Comparison of ENCODE assay signal across 8 cellular contexts in genomic region chr22:50325444-50326224, GRCh38. TPM values are rescaled to one million over a fixed set of nuclear protein-coding genes. Genes with fewer than 3 reads are reported as not detected.
DNase-seq lines count a peak whose midpoint lies in the region; ATAC-seq and TF ChIP-seq lines count a peak whose summit lies in the region.

No MANE protein-coding gene starts in this region.

- H3K4me3 ChIP-seq in HUES48 (ENCODE audit: low read depth, low read length) (peak overlapping the region; percentile 77; the same call in 1 of the 2 replicates), breast epithelium (peak overlapping the region in 2 of 3 donors; percentile 81 to 92)

- no peak overlapping the region for H3K9ac ChIP-seq in HUES48 (ENCODE audit: low read depth, low read length)

- H3K4me1 Mint-ChIP-seq in CD4-positive, alpha-beta T cell (ENCODE audit: low read depth): peaks cover 8% of the 10 kb centered on the region
- peaks cover 7 to 11% of the 10 kb centered on the region in 2 donors for H3K4me1 Mint-ChIP-seq in natural killer cell treated with Interleukin-12 subunit alpha and Interleukin-12 subunit beta and Interleukin-15 and Interleukin-18, amount 100 ng/mL, for 72 hours (ENCODE audit: low read depth in 2 of 2)

- no peak for ATAC-seq in CD4-positive, alpha-beta T cell (ENCODE audit: poor library complexity)
- no peak for ATAC-seq in natural killer cell treated with Interleukin-12 subunit alpha and Interleukin-12 subunit beta and Interleukin-15 and Interleukin-18, amount 100 ng/mL, for 72 hours
- no peak for ATAC-seq in HG03280 (IDR thresholded peaks at IDR 0.05; ENCODE audit: unreplicated experiment)

- POLR2A ChIA-PET in CD4-positive, alpha-beta T cell (lab: Charles Lee): interaction anchor here (1.1 kb wide), 1 partner anchor 47 kb away, joined by 4 read pairs; no protein-coding TSS in a partner anchor

- H3K4me3 Mint-ChIP-seq in CD4-positive, alpha-beta T cell: peak overlapping the region; percentile 89
- H3K4me3 Mint-ChIP-seq in natural killer cell treated with Interleukin-12 subunit alpha and Interleukin-12 subunit beta and Interleukin-15 and Interleukin-18, amount 100 ng/mL, for 72 hours: peak overlapping the region; percentile 73

- no peak overlapping the region for H3K27ac ChIP-seq in CD4-positive, alpha-beta T cell (ENCODE audit: low read depth, low read length)
- H3K27ac ChIP-seq in HUES48 (ENCODE audit: low read depth, low read length) (no peak overlapping the region), breast epithelium (no peak overlapping the region)

- no peaks in the 10 kb centered on the region for H3K9me3 Mint-ChIP-seq in CD4-positive, alpha-beta T cell
- no peaks in the 10 kb centered on the region for H3K9me3 Mint-ChIP-seq in natural killer cell treated with Interleukin-12 subunit alpha and Interleukin-12 subunit beta and Interleukin-15 and Interleukin-18, amount 100 ng/mL, for 72 hours

- H3K27ac Mint-ChIP-seq in CD4-positive, alpha-beta T cell: peak overlapping the region; percentile 35
- H3K27ac Mint-ChIP-seq in natural killer cell treated with Interleukin-12 subunit alpha and Interleukin-12 subunit beta and Interleukin-15 and Interleukin-18, amount 100 ng/mL, for 72 hours: peak overlapping the region; percentile 30 to 48

- H3K4me1 ChIP-seq in HUES48 (ENCODE audit: control insufficient read depth, insufficient read depth, low read length) (peaks cover 3% of the 10 kb centered on the region; the same call in 1 of the 2 replicates), breast epithelium (peaks cover 0 to 8% of the 10 kb centered on the region in 2 donors)

- no peaks in the 10 kb centered on the region for H3K27me3 Mint-ChIP-seq in CD4-positive, alpha-beta T cell
- H3K27me3 Mint-ChIP-seq in natural killer cell treated with Interleukin-12 subunit alpha and Interleukin-12 subunit beta and Interleukin-15 and Interleukin-18, amount 100 ng/mL, for 72 hours: no peaks in the 10 kb centered on the region

- H3K27me3 ChIP-seq in CD4-positive, alpha-beta T cell (ENCODE audit: control insufficient read depth, insufficient read depth, low read length): no peaks in the 10 kb centered on the region
- peaks cover 14% of the 10 kb centered on the region for H3K27me3 ChIP-seq in HUES48 (ENCODE audit: control insufficient read depth, insufficient read depth, low read length)
- no peaks in the 10 kb centered on the region for H3K27me3 ChIP-seq in breast epithelium

- no peak for DNase-seq in CD4-positive, alpha-beta T cell
- DNase-seq in breast epithelium (ENCODE audit: low spot score in 2 of 2) (no peak), hippocampal formation (lab: John Stamatoyannopoulos, UW) (no peak), activated gamma-delta T cell (lab: John Stamatoyannopoulos, UW) (no peak), GOT3 (lab: John Stamatoyannopoulos, UW) (no peak)
- DNase-seq in natural killer cell treated with Interleukin-12 subunit alpha and Interleukin-12 subunit beta and Interleukin-15 and Interleukin-18, amount 100 ng/mL, for 72 hours (ENCODE audit: low spot score): no peak

- H3K36me3 Mint-ChIP-seq in CD4-positive, alpha-beta T cell (ENCODE audit: low read depth): no peaks in the 10 kb centered on the region
- H3K36me3 Mint-ChIP-seq in natural killer cell treated with Interleukin-12 subunit alpha and Interleukin-12 subunit beta and Interleukin-15 and Interleukin-18, amount 100 ng/mL, for 72 hours: no peaks in the 10 kb centered on the region

- no peaks in the 10 kb centered on the region for H3K36me3 ChIP-seq in HUES48 (ENCODE audit: control insufficient read depth, insufficient read depth, low read length)
- no peaks in the 10 kb centered on the region for H3K36me3 ChIP-seq in breast epithelium

- no peak for TF ChIP-seq CTCF in CD4-positive, alpha-beta T cell (IDR thresholded peaks at IDR 0.05)
- TF ChIP-seq CTCF in breast epithelium (IDR thresholded peaks at IDR 0.05): no peak

- no peaks in the 10 kb centered on the region for H3K9me3 ChIP-seq in CD4-positive, alpha-beta T cell (ENCODE audit: control insufficient read depth, low read length)
- H3K9me3 ChIP-seq in HUES48 (ENCODE audit: control insufficient read depth, insufficient read depth, low read length) (no peaks in the 10 kb centered on the region), breast epithelium (no peaks in the 10 kb centered on the region)

- TF ChIP-seq POLR2A in breast epithelium (IDR thresholded peaks at IDR 0.05): no peak

- intact Hi-C loops in CD4-positive, alpha-beta T cell (cut with DNase I, micrococcal nuclease): loop anchor here (2.0 to 5.0 kb wide), 3 partner anchors 17 to 178 kb away; partner anchors contain the start of gene PPP6R2 (in 1 of the 2)
- intact Hi-C loops in breast epithelium (cut with DNase I; ENCODE audit: low total_unique reads): loop anchor here (5.0 kb wide), 1 partner anchor 53 kb away; the partner anchor contains the start of gene MAPK11

- CTCF ChIA-PET in CD4-positive, alpha-beta T cell (lab: Charles Lee): interaction anchor here (1.6 to 4.2 kb wide), 4 partner anchors 16 to 85 kb away, joined by 6 to 18 read pairs (median 8); no protein-coding TSS in a partner anchor

RNA-seq across cellular contexts. Expression of gene DENND6B, which starts 1.2 kb away (rescaled TPM):
- total RNA-seq in CD4-positive, alpha-beta T cell: 1 to 10 TPM; 1.8 to 1.9 TPM
- 1 to 10 TPM; 1.8 to 6.9 (median 5.4) TPM for total RNA-seq in breast epithelium
- 1 to 10 TPM; 2.2 TPM for total RNA-seq in natural killer cell treated with Interleukin-12 subunit alpha and Interleukin-12 subunit beta and Interleukin-15 and Interleukin-18, amount 100 ng/mL, for 72 hours

RNA-seq across cellular contexts. Expression of gene PPP6R2, which starts 17.5 kb away (rescaled TPM):
- 10 to 100 TPM; 47.1 to 48.0 TPM for total RNA-seq in CD4-positive, alpha-beta T cell
- total RNA-seq in breast epithelium: 10 to 100 TPM; 48.3 to 54.1 (median 49.5) TPM
- total RNA-seq in natural killer cell treated with Interleukin-12 subunit alpha and Interleukin-12 subunit beta and Interleukin-15 and Interleukin-18, amount 100 ng/mL, for 72 hours: 100 to 1,000 TPM in 1 of 2 donors, 10 to 100 TPM in 1; 61.1 to 100 TPM

RNA-seq across cellular contexts. Expression of gene PLXNB2, which starts 18.2 kb away (rescaled TPM):
- 1 to 10 TPM; 2.8 to 3.9 TPM for total RNA-seq in CD4-positive, alpha-beta T cell
- total RNA-seq in breast epithelium: 100 to 1,000 TPM in 2 of 3 donors, 10 to 100 TPM in 1; 79.0 to 137 (median 122) TPM
- total RNA-seq in natural killer cell treated with Interleukin-12 subunit alpha and Interleukin-12 subunit beta and Interleukin-15 and Interleukin-18, amount 100 ng/mL, for 72 hours: 1 to 10 TPM; 4.4 to 5.5 TPM

RNA-seq across cellular contexts. Expression of gene MAPK11, which starts 55.5 kb away (rescaled TPM):
- 1 to 10 TPM; 4.2 to 4.9 TPM for total RNA-seq in CD4-positive, alpha-beta T cell
- total RNA-seq in breast epithelium: 10 to 100 TPM in 2 of 3 donors, 1 to 10 TPM in 1; 5.7 to 16.5 (median 13.4) TPM
- total RNA-seq in natural killer cell treated with Interleukin-12 subunit alpha and Interleukin-12 subunit beta and Interleukin-15 and Interleukin-18, amount 100 ng/mL, for 72 hours: 10 to 100 TPM; 10.2 to 15.1 TPM

Comparison
In these comparisons a context has a peak if more than half of its experiments do, and no peak if none do; other contexts are left out.
1. RNA of gene PLXNB2, which starts 18.2 kb away (total RNA-seq): 79.0 to 137 TPM in breast epithelium; 4.4 to 5.5 TPM in natural killer cell treated with Interleukin-12 subunit alpha and Interleukin-12 subunit beta and Interleukin-15 and Interleukin-18, amount 100 ng/mL, for 72 hours and 2.8 to 3.9 TPM in CD4-positive, alpha-beta T cell; every median in the first group is over 10 times any median in the second.